8 cellular contexts compared by ENCODE assay signal in genomic region chr6:7590918-7591302, GRCh38. TPM values are rescaled to one million over a fixed set of nuclear protein-coding genes. Genes with fewer than 3 reads are reported as not detected.
DNase-seq lines count a peak whose midpoint lies in the region; ATAC-seq and TF ChIP-seq lines count a peak whose summit lies in the region.

No MANE protein-coding gene starts in this region.

- TF ChIP-seq CTCF in fibroblast of pulmonary artery (IDR thresholded peaks at IDR 0.05; ENCODE audit: low read length, missing control alignments) (no peak), osteoblast (IDR thresholded peaks at IDR 0.05; ENCODE audit: extremely low read depth, low read depth, low read length) (no peak)

- peaks cover 38% of the 10 kb centered on the region for H3K79me2 ChIP-seq in osteoblast (ENCODE audit: insufficient read depth, low read length)

- peak overlapping the region; percentile 90 for H2AFZ ChIP-seq in osteoblast (ENCODE audit: low read length)

- H3K27ac ChIP-seq in osteoblast (ENCODE audit: low read depth, low read length), result peak overlapping the region; percentile 77

- peak overlapping the region; percentile 94 for H3K4me2 ChIP-seq in osteoblast (ENCODE audit: insufficient read depth, low read length)

- H3K27me3 ChIP-seq in osteoblast (ENCODE audit: insufficient read depth, low read length), result no peaks in the 10 kb centered on the region

- peak; percentile 13 for DNase-seq in SIG-M5 treated with dmso at 0.1 percent for 504 hours (lab: John Stamatoyannopoulos, UW; ENCODE audit: unreplicated experiment)
- DNase-seq in SIG-M5 (lab: John Stamatoyannopoulos, UW), result no peak
- peak; percentile 6 for DNase-seq in T1000 (lab: John Stamatoyannopoulos, UW)
- DNase-seq in fibroblast of pulmonary artery (ENCODE audit: low read depth), result peak; percentile 13
- DNase-seq in osteoblast (ENCODE audit: insufficient read length, low spot score, missing footprints), result no peak
- no peak for DNase-seq in dedifferentiated amniotic fluid mesenchymal stem cell (ENCODE audit: extremely low spot score)

- H3K4me3 ChIP-seq in fibroblast of pulmonary artery (replicated peaks; ENCODE audit: low read depth, low read length) (peak overlapping the region; percentile 83), osteoblast (ENCODE audit: insufficient read depth, low read length) (peak overlapping the region; percentile 93)

- peaks cover 21% of the 10 kb centered on the region for H4K20me1 ChIP-seq in osteoblast (ENCODE audit: insufficient read depth, low read length)

- peaks cover 28% of the 10 kb centered on the region for H3K4me1 ChIP-seq in osteoblast (ENCODE audit: insufficient read depth, low read length)

- no peaks in the 10 kb centered on the region for H3K9me3 ChIP-seq in osteoblast (ENCODE audit: low read depth, low read length)

- H3K36me3 ChIP-seq in osteoblast (ENCODE audit: insufficient read depth, low read length), result peaks cover 23% of the 10 kb centered on the region

- ATAC-seq in HG03108 (IDR thresholded peaks at IDR 0.05; ENCODE audit: unreplicated experiment) (no peak), GM21786 (IDR thresholded peaks at IDR 0.05; ENCODE audit: unreplicated experiment) (no peak)

RNA-seq across cellular contexts. Expression of gene SNRNP48, which starts 0.9 kb away (rescaled TPM):
- total RNA-seq in osteoblast, result 15.9 and 19.7 TPM in 2 replicates

RNA-seq across cellular contexts. Expression of gene DSP, which starts 49.4 kb away (rescaled TPM):
- total RNA-seq in osteoblast, result 84.0 and 119 TPM in 2 replicates

Comparison
In these comparisons a context has a peak if more than half of its experiments do, and no peak if none do; other contexts are left out.
1. DNase-seq: peak in SIG-M5 treated with dmso at 0.1 percent for 504 hours (single experiment), T1000 (single experiment) and fibroblast of pulmonary artery (single experiment); none in SIG-M5 (single experiment), osteoblast (single experiment) and dedifferentiated amniotic fluid mesenchymal stem cell (single experiment).